In genomic region chr3:126519506-126520455, GRCh38 we compare ENCODE assay signal across 17 cellular contexts. TPM values are rescaled to one million over a fixed set of nuclear protein-coding genes. Genes with fewer than 3 reads are reported as not detected.
DNase-seq lines count a peak whose midpoint lies in the region; ATAC-seq and TF ChIP-seq lines count a peak whose summit lies in the region.
"Had no signal": no experiment of that assay in that cellular context is flagged by ENCODE, and none has a peak within 500 bp of the region (broad histone marks: within the 10 kb centered on the region; RNA-seq: fewer than 3 reads in every experiment).

No MANE protein-coding gene starts in this region.

- H3K9me3 Mint-ChIP-seq in Caco-2 (ENCODE audit: unreplicated experiment) = no peaks in the 10 kb centered on the region

- ATAC-seq in GM21576 (IDR thresholded peaks at IDR 0.05; ENCODE audit: unreplicated experiment) = no peak

- no peak overlapping the region for H3K4me3 ChIP-seq in BLaER1 treated with 17β-estradiol and CSF1 and Interleukin-3, amounts not matched to agents 10 nM and 100 nM
- H3K4me3 ChIP-seq in Caco-2 (ENCODE audit: low read depth, low read length) (no peak overlapping the region), WERI-Rb-1 (ENCODE audit: low read depth, low read length) (no peak overlapping the region), osteoblast (ENCODE audit: insufficient read depth, low read length) (no peak overlapping the region), adrenal gland (no peak overlapping the region)

- no peak overlapping the region for H3K9ac ChIP-seq in BLaER1 treated with 17β-estradiol and CSF1 and Interleukin-3, amounts not matched to agents 10 nM and 100 nM

- H4K20me1 ChIP-seq in BLaER1 treated with 17β-estradiol and CSF1 and Interleukin-3, amounts not matched to agents 10 nM and 100 nM = peaks cover 0 to 16% (median 0%) of the 10 kb centered on the region in 11 experiments; a peak in 3 of 22 replicates
- no peaks in the 10 kb centered on the region for H4K20me1 ChIP-seq in osteoblast (ENCODE audit: insufficient read depth, low read length)

- no peak for TF ChIP-seq POLR2A in adrenal gland (IDR thresholded peaks at IDR 0.05)

- whole genome bisulfite sequencing in adrenal gland, 4 donors = 73 to 93% (median 85%) methylated on average over 9 to 10 of the region's 10 CpGs

- no peak overlapping the region for H3K27ac ChIP-seq in BLaER1 treated with 17β-estradiol and CSF1 and Interleukin-3, amounts not matched to agents 10 nM and 100 nM
- H3K27ac ChIP-seq in WERI-Rb-1 (no peak overlapping the region), osteoblast (ENCODE audit: low read depth, low read length) (no peak overlapping the region), adrenal gland (no peak overlapping the region)
- H3K27ac ChIP-seq: HL-60 had no signal

- peaks cover 12 to 40% (median 23%) of the 10 kb centered on the region in 10 experiments for H3K4me1 ChIP-seq in BLaER1 treated with 17β-estradiol and CSF1 and Interleukin-3, amounts not matched to agents 10 nM and 100 nM
- peaks cover 45% of the 10 kb centered on the region for H3K4me1 ChIP-seq in Caco-2
- no peaks in the 10 kb centered on the region for H3K4me1 ChIP-seq in osteoblast (ENCODE audit: insufficient read depth, low read length)
- peaks cover 7 to 11% of the 10 kb centered on the region in 2 donors for H3K4me1 ChIP-seq in adrenal gland (replicated peaks in 1 of 2)
- H3K4me1 ChIP-seq: BE2C had no signal

- H3K79me2 ChIP-seq in osteoblast (ENCODE audit: insufficient read depth, low read length) = no peaks in the 10 kb centered on the region

- CTCF ChIA-PET in Caco-2 (lab: Charles Lee) = interaction anchor here (0.7 to 2.2 kb wide), 6 partner anchors 9 to 963 kb away, joined by 3 to 13 read pairs (median 3); no protein-coding TSS in a partner anchor

- H3K4me1 Mint-ChIP-seq in Caco-2 (ENCODE audit: low read depth, unreplicated experiment) = peaks cover 9% of the 10 kb centered on the region

- no peak overlapping the region for H2AFZ ChIP-seq in osteoblast (ENCODE audit: low read length)

- H3K9me3 ChIP-seq in BLaER1 treated with 17β-estradiol and CSF1 and Interleukin-3, amounts not matched to agents 10 nM and 100 nM (replicated peaks in 1 of 11) = no peaks in the 10 kb centered on the region
- H3K9me3 ChIP-seq in Caco-2 (no peaks in the 10 kb centered on the region), WERI-Rb-1 (ENCODE audit: severe bottlenecking) (no peaks in the 10 kb centered on the region), osteoblast (ENCODE audit: low read depth, low read length) (no peaks in the 10 kb centered on the region), adrenal gland (replicated peaks in 1 of 3) (no peaks in the 10 kb centered on the region)
- H3K9me3 ChIP-seq: BE2C had no signal

- peaks cover 22 to 26% (median 25%) of the 10 kb centered on the region in 11 experiments for H3K27me3 ChIP-seq in BLaER1 treated with 17β-estradiol and CSF1 and Interleukin-3, amounts not matched to agents 10 nM and 100 nM
- H3K27me3 ChIP-seq in Caco-2 (replicated peaks; ENCODE audit: control insufficient read depth, insufficient read depth, low read length) (no peaks in the 10 kb centered on the region), WERI-Rb-1 (ENCODE audit: insufficient read depth, low read depth, severe bottlenecking) (peaks cover 4% of the 10 kb centered on the region), osteoblast (ENCODE audit: insufficient read depth, low read length) (peaks cover 24% of the 10 kb centered on the region), adrenal gland (peaks cover 4% of the 10 kb centered on the region)

- TF ChIP-seq CTCF in Caco-2 (IDR thresholded peaks at IDR 0.05; ENCODE audit: insufficient read depth in 1 of 2, low read depth in 1 of 2, low read length in 1 of 2, severe bottlenecking in 1 of 2, unreplicated experiment in 1 of 2) (peak in 1 of 2 experiments; percentile 21), WERI-Rb-1 (IDR thresholded peaks at IDR 0.05; ENCODE audit: low read depth, low read length) (peak; percentile 20; the same call in 1 of the 2 replicates), osteoblast (IDR thresholded peaks at IDR 0.05; ENCODE audit: extremely low read depth, low read depth, low read length) (no peak), adrenal gland (IDR thresholded peaks at IDR 0.05) (no peak)

- DNase-seq in Caco-2 (peak in 1 of 2 experiments; percentile 30), WERI-Rb-1 (no peak), osteoblast (ENCODE audit: insufficient read length, low spot score, missing footprints) (peak; percentile 60), NOMO-1 treated with dmso at 0.1 percent for 144 hours (lab: John Stamatoyannopoulos, UW; ENCODE audit: unreplicated experiment) (no peak), adrenal gland (no peak)
- DNase-seq: BE2C, HCEC 1CT, KG1, NCI-H1092, NCI-H345, NCI-H69, SHP77 treated with DMSO at 0.1 percent for 48 hours had no signal

- intact Hi-C loops in Caco-2 (cut with micrococcal nuclease; ENCODE audit: unreplicated experiment) (loop anchor here (10.0 kb wide), 1 partner anchor 135 kb away; the partner anchor contains the start of gene TXNRD3), adrenal gland (cut with DNase I) (loop anchor here (5.0 to 10.0 kb wide), 5 partner anchors 143 to 1025 kb away; no protein-coding TSS in a partner anchor)

- H3K4me2 ChIP-seq in BLaER1 treated with 17β-estradiol and CSF1 and Interleukin-3, amounts not matched to agents 10 nM and 100 nM = peak overlapping the region in 7 of 11 experiments; percentile 57 to 80 (median 74); a peak in 11 of 22 replicates
- H3K4me2 ChIP-seq in osteoblast (ENCODE audit: insufficient read depth, low read length) = no peak overlapping the region

- H3K27ac Mint-ChIP-seq in Caco-2 (ENCODE audit: unreplicated experiment) = peak overlapping the region; percentile 45

- no peaks in the 10 kb centered on the region for H3K36me3 Mint-ChIP-seq in Caco-2 (ENCODE audit: insufficient read depth, unreplicated experiment)

- no peaks in the 10 kb centered on the region for H3K27me3 Mint-ChIP-seq in Caco-2 (ENCODE audit: insufficient read depth, unreplicated experiment)

- POLR2A ChIA-PET in Caco-2 (lab: Charles Lee) = interaction anchor here (1.3 kb wide), 1 partner anchor 9 kb away, joined by 4 read pairs; no protein-coding TSS in a partner anchor

- no peak overlapping the region for H3K4me3 Mint-ChIP-seq in Caco-2 (ENCODE audit: unreplicated experiment)

- BruUV-seq in Caco-2 (replicated peaks; lab: Mats Ljungman, UMichigan) = no TSS peak

- no peaks in the 10 kb centered on the region for H3K36me3 ChIP-seq in BLaER1 treated with 17β-estradiol and CSF1 and Interleukin-3, amounts not matched to agents 10 nM and 100 nM
- H3K36me3 ChIP-seq in Caco-2 (ENCODE audit: control insufficient read depth, insufficient read depth, low read length) (no peaks in the 10 kb centered on the region), WERI-Rb-1 (no peaks in the 10 kb centered on the region), osteoblast (ENCODE audit: insufficient read depth, low read length) (no peaks in the 10 kb centered on the region), adrenal gland (replicated peaks in 1 of 2) (no peaks in the 10 kb centered on the region)
- H3K36me3 ChIP-seq: BE2C had no signal

RNA-seq across cellular contexts. Expression of gene UROC1, which starts 2.2 kb away (rescaled TPM):
- total RNA-seq in Caco-2 (2022) (not detected in 2 replicates), osteoblast (not detected in 2 replicates), adrenal gland (under 1 TPM in 1 of 8 donors, not detected in 7; under 0.01 TPM)
- polyA plus RNA-seq in adrenal gland = under 1 TPM in 2 of 3 donors, not detected in 1; 0.03 to 0.04 TPM
- total RNA-seq: MCF 10A had no signal
- polyA plus RNA-seq: AG04450 had no signal

RNA-seq across cellular contexts. Expression of gene CHST13, which starts 4.2 kb away (rescaled TPM):
- 17.0 and 25.3 TPM in 2 replicates for total RNA-seq in Caco-2 (2022)
- total RNA-seq in osteoblast = under 0.01 TPM in 1 of 2 replicates, not detected in the other
- total RNA-seq in adrenal gland = 1 to 10 TPM in 4 of 8 donors, under 1 TPM in 4; 0.36 to 3.0 (median 1.2) TPM
- under 1 TPM in 2 of 3 donors, not detected in 1; 0.67 to 0.80 TPM for polyA plus RNA-seq in adrenal gland
- total RNA-seq: MCF 10A had no signal
- polyA plus RNA-seq: AG04450 had no signal

RNA-seq across cellular contexts. Expression of gene C3orf22, which starts 39.0 kb away (rescaled TPM):
- total RNA-seq in Caco-2 (2022) = not detected in 2 replicates
- not detected in 2 replicates for total RNA-seq in osteoblast
- total RNA-seq in adrenal gland = not detected
- not detected for polyA plus RNA-seq in adrenal gland
- total RNA-seq: MCF 10A had no signal
- polyA plus RNA-seq: AG04450 had no signal

RNA-seq across cellular contexts. Expression of gene ZXDC, which starts 44.1 kb away (rescaled TPM):
- total RNA-seq in Caco-2 (2022) (28.1 and 28.7 TPM in 2 replicates), osteoblast (26.8 and 27.1 TPM in 2 replicates), adrenal gland (10 to 100 TPM; 25.2 to 45.2 (median 33.7) TPM)
- 10 to 100 TPM; 16.4 to 18.4 (median 17.4) TPM for polyA plus RNA-seq in adrenal gland
